ENCODE assay signal across 17 cellular contexts in the genomic region with DNA sequence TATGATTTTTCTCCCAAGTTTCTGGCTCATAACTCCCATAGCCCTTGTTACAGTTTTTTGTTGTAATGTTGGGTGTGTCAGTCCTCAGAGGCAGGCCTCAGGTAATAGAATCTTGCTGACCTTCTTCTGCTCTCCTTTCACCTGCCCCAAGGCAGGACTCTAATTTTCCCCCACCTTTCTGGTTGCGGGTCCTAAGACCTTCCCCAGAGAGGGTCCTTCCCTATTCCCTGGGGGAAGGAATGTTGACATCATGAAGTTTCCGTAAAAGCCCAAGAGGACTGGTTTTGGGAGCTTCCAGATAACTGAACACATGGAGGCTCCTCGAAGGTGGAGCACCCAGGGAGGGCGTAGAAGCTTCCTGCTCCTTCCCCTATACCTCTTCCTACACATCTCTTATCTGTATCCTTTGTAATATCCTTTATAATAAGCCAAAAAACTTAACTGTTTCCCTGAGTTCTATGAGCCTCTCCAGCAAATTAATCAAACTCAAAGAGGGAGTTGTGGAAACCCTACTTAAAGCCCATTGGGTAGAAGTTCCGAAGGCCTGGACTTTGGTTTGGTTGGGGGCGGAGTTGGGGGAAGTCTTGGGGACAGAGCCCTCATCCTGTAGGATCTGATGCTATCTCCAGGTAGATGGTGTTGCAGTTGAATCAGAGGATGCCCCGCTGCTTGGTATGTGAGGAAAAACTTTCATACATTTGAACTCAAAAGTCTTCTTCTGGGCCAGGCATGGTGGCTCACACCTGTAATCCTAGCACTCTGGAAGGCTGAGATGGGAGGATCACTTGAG.
"Had no signal": no experiment of that assay in that cellular context is flagged by ENCODE, and none has a peak within 500 bp of the region (broad histone marks: within the 10 kb centered on the region; RNA-seq: fewer than 3 reads in every experiment).

No MANE protein-coding gene starts in this region.

- H3K9me3 Mint-ChIP-seq: activated B cell treated with CpG ODN at 0.5 μM for 24 hours; activated CD8-positive, alpha-beta T cell treated with anti-CD3 and anti-CD28 coated beads for 36 hours; activated naive CD4-positive, alpha-beta T cell treated with anti-CD3 and anti-CD28 coated beads, Interleukin-2, amount 50 U/mL, for 72 hours; activated T-cell treated with anti-CD3 and anti-CD28 coated beads, Interleukin-2, amount 50 U/mL, for 72 hours; natural killer cell had no signal

- H3K36me3 ChIP-seq: esophagus muscularis mucosa, left ventricle myocardium inferior, neutrophil had no signal

- H3K4me3 Mint-ChIP-seq: activated B cell treated with CpG ODN at 0.5 μM for 24 hours; activated CD8-positive, alpha-beta T cell treated with anti-CD3 and anti-CD28 coated beads for 36 hours; natural killer cell had no signal

- H3K27me3 ChIP-seq: esophagus muscularis mucosa, neutrophil had no signal

- H3K36me3 Mint-ChIP-seq: activated naive CD4-positive, alpha-beta T cell treated with anti-CD3 and anti-CD28 coated beads, Interleukin-2, amount 50 U/mL, for 72 hours; natural killer cell had no signal

- H3K4me3 ChIP-seq: esophagus muscularis mucosa, left ventricle myocardium inferior, mucosa of descending colon had no signal

- ATAC-seq: activated naive CD4-positive, alpha-beta T cell treated with anti-CD3 and anti-CD28 coated beads, Interleukin-2, amount 50 U/mL, for 72 hours; activated T-cell treated with anti-CD3 and anti-CD28 coated beads, Interleukin-2, amount 50 U/mL, for 72 hours; natural killer cell had no signal

- DNase-seq: activated B cell treated with CpG ODN at 0.5 μM for 24 hours; activated CD4-positive, alpha-beta T cell treated with anti-CD3 and anti-CD28 coated beads for 48 hours; activated CD8-positive, alpha-beta T cell treated with anti-CD3 and anti-CD28 coated beads for 36 hours; activated gamma-delta T cell; activated T-cell treated with anti-CD3 and anti-CD28 coated beads, Interleukin-2, amount 50 U/mL, for 72 hours; anterior cingulate cortex; left ventricle myocardium inferior; mucosa of descending colon; natural killer cell; retina; stimulated activated CD4-positive, alpha-beta T cell treated with anti-CD3 and anti-CD28 coated beads, Interleukin-2, amount 100 ng/mL, for 48 hours; stimulated activated naive CD4-positive, alpha-beta T cell treated with Interleukin-2 at 50 U/mL for 16 hours; substantia nigra; T-helper 2 cell had no signal

- H3K27ac ChIP-seq: esophagus muscularis mucosa, left ventricle myocardium inferior, neutrophil had no signal

- H3K9me3 ChIP-seq: esophagus muscularis mucosa, left ventricle myocardium inferior, mucosa of descending colon, neutrophil had no signal

- H3K27ac Mint-ChIP-seq: activated B cell treated with CpG ODN at 0.5 μM for 24 hours; activated CD8-positive, alpha-beta T cell treated with anti-CD3 and anti-CD28 coated beads for 36 hours; natural killer cell had no signal

- H3K27me3 Mint-ChIP-seq: activated B cell treated with CpG ODN at 0.5 μM for 24 hours had no signal
